16 cellular contexts compared by ENCODE assay signal in the genomic region with DNA sequence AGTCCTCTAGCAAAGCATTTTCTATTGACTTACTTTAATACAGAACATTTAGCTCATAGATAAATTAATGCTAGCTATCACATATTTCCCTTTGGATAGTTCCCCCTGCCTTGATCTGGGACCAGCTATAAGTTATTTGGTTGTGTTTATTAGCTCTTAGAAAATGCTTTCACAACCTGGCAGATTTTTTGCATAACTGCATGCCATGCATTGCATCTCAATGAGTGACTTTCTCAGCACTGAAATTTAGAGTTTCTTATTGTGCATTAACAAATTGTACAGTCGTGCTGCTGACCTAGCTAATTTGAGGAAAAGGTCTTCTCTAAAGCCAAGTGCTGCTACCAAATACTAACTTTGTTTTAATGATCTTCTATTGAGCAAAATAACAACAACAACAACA.
"Had no signal": no experiment of that assay in that cellular context is flagged by ENCODE, and none has a peak within 500 bp of the region (broad histone marks: within the 10 kb centered on the region; RNA-seq: fewer than 3 reads in every experiment).

No MANE protein-coding gene starts in this region.

- H3K9me3 ChIP-seq: colonic mucosa, prostate gland, sigmoid colon, testis had no signal

- H3K36me3 ChIP-seq: colonic mucosa, prostate gland, sigmoid colon had no signal

- DNase-seq: activated B cell treated with CpG ODN at 0.5 μM for 24 hours; activated CD4-positive, alpha-beta T cell treated with anti-CD3 and anti-CD28 coated beads, Interleukin-2, amount 10 ng/mL, durations not matched to agents 24 days and 14 days; activated naive CD4-positive, alpha-beta T cell; colonic mucosa; effector CD4-positive, alpha-beta T cell; foreskin melanocyte; head of caudate nucleus; islet precursor cell; natural killer cell; occipital lobe; sigmoid colon; stimulated activated CD4-positive, alpha-beta T cell treated with anti-CD3 and anti-CD28 coated beads, Interleukin-4, amount 100 ng/mL, for 1 hour; stimulated activated naive CD8-positive, alpha-beta T cell treated with anti-CD3 and anti-CD28 coated beads, Interleukin-15, amount 100 ng/mL, for 72 hours; T-helper 2 cell; testis had no signal

- H3K27ac ChIP-seq: colonic mucosa, prostate gland, sigmoid colon, testis had no signal

- H3K4me1 ChIP-seq: colonic mucosa, prostate gland, sigmoid colon, testis had no signal

- H3K27me3 ChIP-seq: colonic mucosa, sigmoid colon, testis had no signal

- H3K4me3 ChIP-seq: colonic mucosa, prostate gland, sigmoid colon, testis had no signal
